Comparison of ENCODE assay signal across 15 cellular contexts in genomic region chr17:6714315-6714874, GRCh38. TPM values are rescaled to one million over a fixed set of nuclear protein-coding genes. Genes with fewer than 3 reads are reported as not detected.
DNase-seq lines count a peak whose midpoint lies in the region; ATAC-seq and TF ChIP-seq lines count a peak whose summit lies in the region.
"Had no signal": no experiment of that assay in that cellular context is flagged by ENCODE, and none has a peak within 500 bp of the region (broad histone marks: within the 10 kb centered on the region; RNA-seq: fewer than 3 reads in every experiment).

No MANE protein-coding gene starts in this region.

- peaks cover 10 to 20% (median 15%) of the 10 kb centered on the region in 4 donors for H3K4me1 Mint-ChIP-seq in CD4-positive, alpha-beta memory T cell
- no peaks in the 10 kb centered on the region for H3K4me1 Mint-ChIP-seq in glutamatergic neuron (ENCODE audit: low read depth, unreplicated experiment)
- H3K4me1 Mint-ChIP-seq in neural progenitor cell: peaks cover 15% of the 10 kb centered on the region
- H3K4me1 Mint-ChIP-seq in activated CD4-positive, alpha-beta T cell treated with anti-CD3 and anti-CD28 coated beads for 36 hours: peaks cover 11% of the 10 kb centered on the region

- CTCF ChIA-PET in CD4-positive, alpha-beta memory T cell (lab: Charles Lee; ENCODE audit: partially characterized antibody): no interaction called here
- CTCF ChIA-PET in activated CD4-positive, alpha-beta T cell treated with anti-CD3 and anti-CD28 coated beads for 36 hours (lab: Charles Lee): interaction anchor here (0.5 to 1.3 kb wide), 4 partner anchors 13 to 260 kb away, joined by 3 to 4 read pairs (median 3); no protein-coding TSS in a partner anchor

- peaks cover 43 to 55% of the 10 kb centered on the region in 2 donors for H3K27me3 Mint-ChIP-seq in CD4-positive, alpha-beta memory T cell
- H3K27me3 Mint-ChIP-seq in glutamatergic neuron (ENCODE audit: unreplicated experiment) (peaks cover 22% of the 10 kb centered on the region), neural progenitor cell (ENCODE audit: insufficient read depth, low read depth) (peaks cover 33% of the 10 kb centered on the region)
- peaks cover 54% of the 10 kb centered on the region for H3K27me3 Mint-ChIP-seq in activated CD4-positive, alpha-beta T cell treated with anti-CD3 and anti-CD28 coated beads for 36 hours

- H3K9ac ChIP-seq in HUES6 (ENCODE audit: low read length) (peak overlapping the region; percentile 51), neural progenitor cell (no peak overlapping the region)

- intact Hi-C loops in CD4-positive, alpha-beta memory T cell (cut with micrococcal nuclease): no loop called here
- intact Hi-C loops in activated CD4-positive, alpha-beta T cell treated with anti-CD3 and anti-CD28 coated beads for 36 hours (cut with DNase I, micrococcal nuclease): no loop called here

- peaks cover 23% of the 10 kb centered on the region for H3F3A ChIP-seq in neural progenitor cell (ENCODE audit: low read depth)

- no peak overlapping the region for H3K4me3 ChIP-seq in CD4-positive, alpha-beta memory T cell (ENCODE audit: low read length in 2 of 2)
- peak overlapping the region; percentile 68 for H3K4me3 ChIP-seq in HUES6 (ENCODE audit: low read depth, low read length)
- H3K4me3 ChIP-seq in neural progenitor cell: peak overlapping the region; percentile 58

- peaks cover 8% of the 10 kb centered on the region for H3K27me3 ChIP-seq in CD4-positive, alpha-beta memory T cell (ENCODE audit: insufficient read depth, low read length)
- peaks cover 33% of the 10 kb centered on the region for H3K27me3 ChIP-seq in HUES6 (ENCODE audit: control insufficient read depth, insufficient read depth, low read length)
- H3K27me3 ChIP-seq in neural progenitor cell: peaks cover 48% of the 10 kb centered on the region

- no peaks in the 10 kb centered on the region for H3K9me3 ChIP-seq in CD4-positive, alpha-beta memory T cell (ENCODE audit: control insufficient read depth in 1 of 2, low read length in 2 of 2)
- H3K9me3 ChIP-seq in HUES6 (ENCODE audit: control insufficient read depth, insufficient read depth, low read depth, low read length): no peaks in the 10 kb centered on the region
- no peaks in the 10 kb centered on the region for H3K9me3 ChIP-seq in neural progenitor cell (ENCODE audit: low read depth)

- no peak overlapping the region for H3K27ac ChIP-seq in CD4-positive, alpha-beta memory T cell (ENCODE audit: low read depth, low read length)
- no peak overlapping the region for H3K27ac ChIP-seq in HUES6 (ENCODE audit: low read depth, low read length)
- H3K27ac ChIP-seq in neural progenitor cell: no peak overlapping the region
- H3K27ac ChIP-seq: coronary artery had no signal

- no peak for ATAC-seq in activated CD4-positive, alpha-beta T cell treated with anti-CD3 and anti-CD28 coated beads for 36 hours

- H4K20me1 ChIP-seq in neural progenitor cell (ENCODE audit: low read depth): peaks cover 4% of the 10 kb centered on the region

- TF ChIP-seq CTCF in glutamatergic neuron (IDR thresholded peaks at IDR 0.05; ENCODE audit: partially characterized antibody, unreplicated experiment) (no peak), neural progenitor cell (IDR thresholded peaks at IDR 0.05) (no peak)

- POLR2A ChIA-PET in CD4-positive, alpha-beta memory T cell (lab: Charles Lee; ENCODE audit: partially characterized antibody): interaction anchor here (0.7 kb wide), 1 partner anchor 40 kb away, joined by 3 read pairs; no protein-coding TSS in a partner anchor
- POLR2A ChIA-PET in activated CD4-positive, alpha-beta T cell treated with anti-CD3 and anti-CD28 coated beads for 36 hours (lab: Charles Lee): no interaction called here

- H3K9me3 Mint-ChIP-seq in CD4-positive, alpha-beta memory T cell: peaks cover 0 to 14% (median 4%) of the 10 kb centered on the region in 8 donors
- H3K9me3 Mint-ChIP-seq in glutamatergic neuron (ENCODE audit: unreplicated experiment): peaks cover 8% of the 10 kb centered on the region
- H3K9me3 Mint-ChIP-seq in neural progenitor cell: peaks cover 27% of the 10 kb centered on the region
- H3K9me3 Mint-ChIP-seq in activated CD4-positive, alpha-beta T cell treated with anti-CD3 and anti-CD28 coated beads for 36 hours (ENCODE audit: low read depth): no peaks in the 10 kb centered on the region

- peak overlapping the region in 5 of 8 donors; percentile 21 to 72 (median 42) for H3K4me3 Mint-ChIP-seq in CD4-positive, alpha-beta memory T cell
- H3K4me3 Mint-ChIP-seq in glutamatergic neuron (ENCODE audit: unreplicated experiment): peak overlapping the region; percentile 82
- H3K4me3 Mint-ChIP-seq in neural progenitor cell: peak overlapping the region; percentile 84
- no peak overlapping the region for H3K4me3 Mint-ChIP-seq in activated CD4-positive, alpha-beta T cell treated with anti-CD3 and anti-CD28 coated beads for 36 hours

- no peak overlapping the region for H3K27ac Mint-ChIP-seq in CD4-positive, alpha-beta memory T cell
- no peak overlapping the region for H3K27ac Mint-ChIP-seq in glutamatergic neuron (ENCODE audit: unreplicated experiment)
- H3K27ac Mint-ChIP-seq in neural progenitor cell: no peak overlapping the region
- no peak overlapping the region for H3K27ac Mint-ChIP-seq in activated CD4-positive, alpha-beta T cell treated with anti-CD3 and anti-CD28 coated beads for 36 hours

- H3K4me2 ChIP-seq in neural progenitor cell: peak overlapping the region; percentile 86

- H3K36me3 Mint-ChIP-seq in CD4-positive, alpha-beta memory T cell: peaks cover 0 to 3% of the 10 kb centered on the region in 2 donors
- H3K36me3 Mint-ChIP-seq in glutamatergic neuron (ENCODE audit: unreplicated experiment) (peaks cover 5% of the 10 kb centered on the region), neural progenitor cell (peaks cover 4% of the 10 kb centered on the region)
- no peaks in the 10 kb centered on the region for H3K36me3 Mint-ChIP-seq in activated CD4-positive, alpha-beta T cell treated with anti-CD3 and anti-CD28 coated beads for 36 hours (ENCODE audit: low read depth)

- H3K36me3 ChIP-seq in CD4-positive, alpha-beta memory T cell (ENCODE audit: insufficient read depth, low read length): no peaks in the 10 kb centered on the region
- H3K36me3 ChIP-seq in HUES6 (ENCODE audit: control insufficient read depth, insufficient read depth, low read length) (no peaks in the 10 kb centered on the region), neural progenitor cell (no peaks in the 10 kb centered on the region)

- H2AFZ ChIP-seq in neural progenitor cell (replicated peaks): peak overlapping the region; percentile 99

- H3K4me1 ChIP-seq in CD4-positive, alpha-beta memory T cell (ENCODE audit: insufficient read depth, low read length): peaks cover 8% of the 10 kb centered on the region
- H3K4me1 ChIP-seq in HUES6 (ENCODE audit: control insufficient read depth, insufficient read depth, low read length): peaks cover 11% of the 10 kb centered on the region
- peaks cover 5% of the 10 kb centered on the region for H3K4me1 ChIP-seq in neural progenitor cell

- no peaks in the 10 kb centered on the region for H3K79me2 ChIP-seq in neural progenitor cell (ENCODE audit: low read depth)

- no peak for DNase-seq in CD4-positive, alpha-beta memory T cell
- no peak for DNase-seq in glutamatergic neuron
- DNase-seq in neural progenitor cell (ENCODE audit: low spot score): no peak
- no peak for DNase-seq in dedifferentiated amniotic fluid mesenchymal stem cell (ENCODE audit: extremely low spot score)
- DNase-seq in AML-193 (lab: John Stamatoyannopoulos, UW): no peak
- no peak for DNase-seq in activated CD4-positive, alpha-beta T cell treated with anti-CD3 and anti-CD28 coated beads for 36 hours
- no peak for DNase-seq in activated gamma-delta T cell treated with Interleukin-2 at 50 U/mL for 16 hours
- DNase-seq: mesenchymal stem cell; NCI-H1436; NCI-H345; Right ventricle myocardium superior; stimulated activated CD4-positive, alpha-beta T cell treated with anti-CD3 and anti-CD28 coated beads, Interleukin-12 subunit alpha, Interleukin-12 subunit beta, amount 100 ng/mL, for 4 hours had no signal

RNA-seq across cellular contexts. Expression of gene SLC13A5, which starts 1.2 kb away (rescaled TPM):
- not detected for total RNA-seq in CD4-positive, alpha-beta memory T cell
- not detected for polyA plus RNA-seq in CD4-positive, alpha-beta memory T cell
- not detected for total RNA-seq in glutamatergic neuron (ENCODE audit: unreplicated experiment)
- total RNA-seq in neural progenitor cell (ENCODE audit: low replicate concordance): 0.31 TPM in 1 of 2 replicates, not detected in the other
- not detected for total RNA-seq in activated CD4-positive, alpha-beta T cell treated with anti-CD3 and anti-CD28 coated beads for 36 hours
- total RNA-seq: epithelial cell of proximal tubule, Right ventricle myocardium superior had no signal

RNA-seq across cellular contexts. Expression of gene XAF1, which starts 41.5 kb away (rescaled TPM):
- 10 to 100 TPM; 91.0 to 99.3 TPM for total RNA-seq in CD4-positive, alpha-beta memory T cell
- 10 to 100 TPM in 1 of 2 donors, 1 to 10 TPM in 1; 8.0 to 44.0 TPM for polyA plus RNA-seq in CD4-positive, alpha-beta memory T cell
- total RNA-seq in glutamatergic neuron (ENCODE audit: unreplicated experiment) (not detected), neural progenitor cell (ENCODE audit: low replicate concordance) (not detected in 2 replicates)
- 10 to 100 TPM; 47.7 to 48.6 TPM for total RNA-seq in activated CD4-positive, alpha-beta T cell treated with anti-CD3 and anti-CD28 coated beads for 36 hours

Comparison
In these comparisons a context has a peak if more than half of its experiments do, and no peak if none do; other contexts are left out.
1. H3K4me3 ChIP-seq: peak in HUES6 (single experiment) and neural progenitor cell (single experiment); none in CD4-positive, alpha-beta memory T cell (0 of 2).
2. RNA of gene XAF1, which starts 41.5 kb away (total RNA-seq): 91.0 to 99.3 TPM in CD4-positive, alpha-beta memory T cell and 47.7 to 48.6 TPM in activated CD4-positive, alpha-beta T cell treated with anti-CD3 and anti-CD28 coated beads for 36 hours; not detected in glutamatergic neuron (single experiment) and not detected in neural progenitor cell; every median in the first group is over 10 times any median in the second.